13 cellular contexts compared by ENCODE assay signal in genomic region chrX:15915959-15916703, GRCh38.
A peak's percentile ranks its signal among the peaks of the same experiment; 100 is the strongest.
DNase-seq lines count a peak whose midpoint lies in the region; ATAC-seq and TF ChIP-seq lines count a peak whose summit lies in the region.
"Had no signal": no experiment of that assay in that cellular context is flagged by ENCODE, and none has a peak within 500 bp of the region (broad histone marks: within the 10 kb centered on the region; RNA-seq: fewer than 3 reads in every experiment).

No MANE protein-coding gene starts in this region.

- H3K4me2 ChIP-seq in IMR-90 (ENCODE audit: low read depth, low read length) (no peak overlapping the region), PC-9 (no peak overlapping the region)

- dilution Hi-C loops in IMR-90 (cut with HindIII; ENCODE audit: low sequenced_read_pairs, unreplicated experiment): no loop called here

- BruUV-seq in IMR-90 (replicated peaks; lab: Mats Ljungman, UMichigan): no TSS peak
- BruUV-seq in PC-9 (replicated peaks; lab: Mats Ljungman, UMichigan): no TSS peak

- peak; percentile 27; the same call in 1 of the 2 replicates for ATAC-seq in IMR-90 (ENCODE audit: low read depth)
- ATAC-seq: effector memory CD8-positive, alpha-beta T cell; T-cell had no signal

- H3K56ac ChIP-seq in IMR-90 (ENCODE audit: extremely low read depth, insufficient read depth, low read length): no peak overlapping the region

- TF ChIP-seq CTCF in IMR-90 (conservative IDR thresholded peaks at IDR 0.05; ENCODE audit: low read depth, low read length) (no peak), PC-9 (conservative IDR thresholded peaks at IDR 0.05) (no peak)

- H3K27ac ChIP-seq in IMR-90 (ENCODE audit: insufficient read depth, low read length) (no peak overlapping the region), PC-9 (no peak overlapping the region)

- peak; percentile 56 for DNase-seq in A172 (ENCODE audit: low spot score)
- DNase-seq in IMR-90: peak; percentile 35
- peak; percentile 14 for DNase-seq in UCSD-AML1 (lab: John Stamatoyannopoulos, UW; ENCODE audit: unreplicated experiment)
- DNase-seq in iris pigment epithelial cell (ENCODE audit: low read depth): peak; percentile 3
- DNase-seq in cortex of kidney (lab: John Stamatoyannopoulos, UW): no peak
- DNase-seq in central memory CD4-positive, alpha-beta T cell: no peak
- no peak for DNase-seq in NCI-H187 treated with DMSO at 0.1 percent for 48 hours (lab: John Stamatoyannopoulos, UW)
- no peak for DNase-seq in PC-9
- DNase-seq: activated CD4-positive, alpha-beta T cell treated with anti-CD3 and anti-CD28 coated beads, Interleukin-2, amount 10 ng/mL, durations not matched to agents 24 days and 14 days; DMS153; effector memory CD8-positive, alpha-beta T cell; T-cell had no signal

- H3K79me2 ChIP-seq in PC-9 (ENCODE audit: low read depth): no peaks in the 10 kb centered on the region

- H3K79me1 ChIP-seq in IMR-90 (ENCODE audit: low read depth in 1 of 2, low read length in 2 of 2): no peaks in the 10 kb centered on the region

- POLR2A ChIA-PET in IMR-90 (lab: Charles Lee; ENCODE audit: unreplicated experiment): no interaction called here
- POLR2A ChIA-PET in PC-9 (lab: Charles Lee; ENCODE audit: unreplicated experiment): no interaction called here

- H4K20me1 ChIP-seq in IMR-90 (ENCODE audit: insufficient read depth, low read length): no peaks in the 10 kb centered on the region
- no peaks in the 10 kb centered on the region for H4K20me1 ChIP-seq in PC-9 (ENCODE audit: insufficient read depth)

- no peaks in the 10 kb centered on the region for H3K9me2 ChIP-seq in PC-9 (ENCODE audit: insufficient read depth)

- no peak overlapping the region for H2BK15ac ChIP-seq in IMR-90 (ENCODE audit: low read depth, low read length)

- H3F3A ChIP-seq in PC-9 (ENCODE audit: insufficient read depth, low read depth): no peaks in the 10 kb centered on the region

- H3K18ac ChIP-seq in IMR-90 (ENCODE audit: low read depth, low read length): no peak overlapping the region

- no peak overlapping the region for H2BK5ac ChIP-seq in IMR-90 (ENCODE audit: low read depth, low read length, poor library complexity, severe bottlenecking)

- H3K9ac ChIP-seq in IMR-90 (ENCODE audit: low read depth, low read length): no peak overlapping the region

- CTCF ChIA-PET in IMR-90 (lab: Yijun Ruan, JAX) (no interaction called here), PC-9 (lab: Charles Lee) (no interaction called here)

- H2BK120ac ChIP-seq in IMR-90 (ENCODE audit: low read depth, low read length): no peak overlapping the region

- TF ChIP-seq POLR2A in IMR-90 (IDR thresholded peaks at IDR 0.05; ENCODE audit: low read depth, low read length): no peak

- H3K27me3 ChIP-seq in IMR-90 (ENCODE audit: control insufficient read depth, insufficient read depth, low read length) (peaks cover 2% of the 10 kb centered on the region; the same call in 1 of the 2 replicates), PC-9 (ENCODE audit: insufficient read depth, low read depth) (no peaks in the 10 kb centered on the region)

- no peaks in the 10 kb centered on the region for H3K4me1 ChIP-seq in IMR-90 (ENCODE audit: control insufficient read depth, insufficient read depth, low read length)
- H3K4me1 ChIP-seq in PC-9 (replicated peaks; ENCODE audit: insufficient read depth): no peaks in the 10 kb centered on the region

- peak overlapping the region in 1 of 2 experiments; percentile 50; a peak in 1 of 4 replicates for H4K8ac ChIP-seq in IMR-90 (ENCODE audit: low read depth in 2 of 2, low read length in 2 of 2)

- H3K9me1 ChIP-seq in IMR-90 (ENCODE audit: insufficient read depth, low read length): no peaks in the 10 kb centered on the region

- no peak overlapping the region for H3K4me3 ChIP-seq in IMR-90 (ENCODE audit: insufficient read depth, low read depth, low read length)
- no peak overlapping the region for H3K4me3 ChIP-seq in PC-9
- H3K4me3 ChIP-seq: lung had no signal

- no peak overlapping the region for H2BK20ac ChIP-seq in IMR-90 (ENCODE audit: low read depth, low read length)

- H4K91ac ChIP-seq in IMR-90 (ENCODE audit: insufficient read depth, low read depth, low read length): no peak overlapping the region

- WGBS in IMR-90 (ENCODE audit: extremely low coverage in 2 of 2, insufficient read length in 1 of 2), 2 experiments: no CpG with 5 or more reads among the region's 5 CpGs

- in situ Hi-C loops in IMR-90 (cut with MboI; ENCODE audit: low sequenced_read_pairs): no loop called here

- no peaks in the 10 kb centered on the region for H3K36me3 ChIP-seq in IMR-90 (ENCODE audit: control insufficient read depth, insufficient read depth, low read length)
- H3K36me3 ChIP-seq in PC-9 (ENCODE audit: low read depth): no peaks in the 10 kb centered on the region

- no peak overlapping the region for H2AK9ac ChIP-seq in IMR-90 (replicated peaks; ENCODE audit: low read depth, low read length, poor library complexity)

- no peak overlapping the region for H4K5ac ChIP-seq in IMR-90 (ENCODE audit: low read depth, low read length)

- H3K4ac ChIP-seq in IMR-90 (ENCODE audit: low read depth, low read length): no peak overlapping the region

- H2AK5ac ChIP-seq in IMR-90 (ENCODE audit: low read depth, low read length): no peak overlapping the region

- intact Hi-C loops in IMR-90 (cut with micrococcal nuclease) (no loop called here), PC-9 (cut with micrococcal nuclease; ENCODE audit: unreplicated experiment) (no loop called here)

- no peak overlapping the region for H3K14ac ChIP-seq in IMR-90 (replicated peaks; ENCODE audit: low read depth, low read length)

- no peak for TF ChIP-seq RAD21 in IMR-90 (IDR thresholded peaks at IDR 0.05; ENCODE audit: low read length)

- peak overlapping the region; percentile 65 for H2AFZ ChIP-seq in IMR-90 (replicated peaks; ENCODE audit: low read length, poor library complexity)
- H2AFZ ChIP-seq in PC-9: no peak overlapping the region

- H3K23ac ChIP-seq in IMR-90 (ENCODE audit: low read depth, low read length): no peak overlapping the region

- H3K9me3 ChIP-seq in IMR-90 (ENCODE audit: control insufficient read depth, insufficient read depth, low read length) (peaks cover 3% of the 10 kb centered on the region), PC-9 (ENCODE audit: insufficient read depth, low read depth) (no peaks in the 10 kb centered on the region)

TF ChIP-seq in IMR-90, 13 proteins besides CTCF, POLR2A, EP300 and RAD21:
- no peak for TF ChIP-seq SMC3 (IDR thresholded peaks at IDR 0.05; ENCODE audit: low read depth, low read length)
- no peak for TF ChIP-seq USF2 (IDR thresholded peaks at IDR 0.05; ENCODE audit: low read depth, low read length)
- no peak for TF ChIP-seq RFX5 (IDR thresholded peaks at IDR 0.05; ENCODE audit: low read depth, low read length)
- no peak for TF ChIP-seq RCOR1 (IDR thresholded peaks at IDR 0.05; ENCODE audit: insufficient replicate concordance, low read length)
- no peak for TF ChIP-seq CHD1 (IDR thresholded peaks at IDR 0.05; ENCODE audit: low read depth, low read length)
- no peak for TF ChIP-seq MXI1 (IDR thresholded peaks at IDR 0.05; ENCODE audit: borderline replicate concordance, low read depth, low read length)
- TF ChIP-seq NFE2L2 (IDR thresholded peaks at IDR 0.05; ENCODE audit: low read depth, low read length): no peak
- no peak for TF ChIP-seq MAZ (IDR thresholded peaks at IDR 0.05; ENCODE audit: borderline replicate concordance, low read depth, low read length)
- TF ChIP-seq MAFK (IDR thresholded peaks at IDR 0.05; ENCODE audit: low read depth, low read length): no peak
- no peak for TF ChIP-seq CEBPB (IDR thresholded peaks at IDR 0.05; ENCODE audit: low read depth, low read length)
- no peak for TF ChIP-seq ELK1 (IDR thresholded peaks at IDR 0.05; ENCODE audit: borderline replicate concordance, low read depth, low read length)
- no peak for TF ChIP-seq BHLHE40 (IDR thresholded peaks at IDR 0.05; ENCODE audit: low read depth, low read length)
- no peak for TF ChIP-seq FOS (IDR thresholded peaks at IDR 0.05; ENCODE audit: low read depth, low read length)

Comparison
In these comparisons a context has a peak if more than half of its experiments do, and no peak if none do; other contexts are left out.
1. DNase-seq: peak in A172 (single experiment), IMR-90 (single experiment), UCSD-AML1 (single experiment) and iris pigment epithelial cell (single experiment); none in cortex of kidney (single experiment), central memory CD4-positive, alpha-beta T cell (single experiment), NCI-H187 treated with DMSO at 0.1 percent for 48 hours (single experiment) and PC-9 (0 of 2).